ENCODE assay signal across 8 cellular contexts in genomic region chr4:931960-932712, GRCh38. TPM values are rescaled to one million over a fixed set of nuclear protein-coding genes. Genes with fewer than 3 reads are reported as not detected.
A peak's percentile ranks its signal among the peaks of the same experiment; 100 is the strongest.
DNase-seq lines count a peak whose midpoint lies in the region; ATAC-seq and TF ChIP-seq lines count a peak whose summit lies in the region.

Gene GAK (minus strand): TSS chr4:932316. CDS start chr4:932187, 129 bp downstream.
Gene TMEM175 (plus strand): TSS chr4:932460. CDS start chr4:947740, 15,280 bp downstream.

- peaks cover 0 to 2% of the 10 kb centered on the region in 2 donors for H3K36me3 ChIP-seq in mucosa of rectum (ENCODE audit: control insufficient read depth in 2 of 2, insufficient read depth in 2 of 2, low read length in 2 of 2)

- peak; percentile 95 for TF ChIP-seq POLR2A in erythroblast (IDR thresholded peaks at IDR 0.05; ENCODE audit: low read length)

- peaks cover 27 to 28% of the 10 kb centered on the region in 2 donors for H3K4me1 ChIP-seq in mucosa of rectum (ENCODE audit: control insufficient read depth in 2 of 2, insufficient read depth in 2 of 2, low read length in 2 of 2)

- peak; percentile 87 for ATAC-seq in GM21723 (IDR thresholded peaks at IDR 0.05; ENCODE audit: unreplicated experiment)

- H3K4me1 Mint-ChIP-seq in activated T-cell treated with anti-CD3 and anti-CD28 coated beads, Interleukin-2, amount 50 U/mL, for 24 hours (ENCODE audit: low read depth): peaks cover 51% of the 10 kb centered on the region

- H3K36me3 Mint-ChIP-seq in activated T-cell treated with anti-CD3 and anti-CD28 coated beads, Interleukin-2, amount 50 U/mL, for 24 hours (ENCODE audit: low read depth): peaks cover 33% of the 10 kb centered on the region

- peak within 1 kb of the TSS; percentile 98 for H3K27ac Mint-ChIP-seq in activated T-cell treated with anti-CD3 and anti-CD28 coated beads, Interleukin-2, amount 50 U/mL, for 24 hours

- H3K27me3 ChIP-seq in mucosa of rectum (ENCODE audit: control insufficient read depth in 2 of 2, insufficient read depth in 2 of 2, low read length in 2 of 2): no peaks in the 10 kb centered on the region

- peak within 1 kb of the TSS; percentile 95 to 100 for H3K9ac ChIP-seq in mucosa of rectum (ENCODE audit: low read depth in 1 of 2, low read length in 2 of 2)

- no peaks in the 10 kb centered on the region for H3K9me3 Mint-ChIP-seq in activated T-cell treated with anti-CD3 and anti-CD28 coated beads, Interleukin-2, amount 50 U/mL, for 24 hours

- H3K4me3 ChIP-seq in mucosa of rectum (ENCODE audit: low read length in 2 of 2): peak within 1 kb of the TSS; percentile 86 to 98

- peak within 1 kb of the TSS; percentile 94 for H3K4me3 Mint-ChIP-seq in activated T-cell treated with anti-CD3 and anti-CD28 coated beads, Interleukin-2, amount 50 U/mL, for 24 hours

- in situ Hi-C loops in KBM-7 (cut with MboI; ENCODE audit: low pct_unique_long_range_greater_than_20kb, low sequenced_read_pairs): no loop called here

- H3K27me3 Mint-ChIP-seq in activated T-cell treated with anti-CD3 and anti-CD28 coated beads, Interleukin-2, amount 50 U/mL, for 24 hours: no peaks in the 10 kb centered on the region

- DNase-seq in DMS53 (lab: John Stamatoyannopoulos, UW) (peak; percentile 100), KBM-7 (peak; percentile 95), erythroblast (lab: John Stamatoyannopoulos, UW) (peak; percentile 97 to 99)
- DNase-seq in activated T-cell treated with anti-CD3 and anti-CD28 coated beads, Interleukin-2, amount 50 U/mL, for 24 hours: peak; percentile 98
- peak; percentile 84 to 92 for DNase-seq in stimulated activated CD8-positive, alpha-beta memory T cell treated with anti-CD3 and anti-CD28 coated beads, Interleukin-4, amount 100 ng/mL, for 4 hours (ENCODE audit: low read depth in 2 of 2, low spot score in 1 of 2)

- H3K9me3 ChIP-seq in mucosa of rectum (ENCODE audit: control insufficient read depth in 2 of 2, low read length in 2 of 2): no peaks in the 10 kb centered on the region

- peak within 1 kb of the TSS; percentile 97 to 98 for H3K27ac ChIP-seq in mucosa of rectum (ENCODE audit: low read depth in 2 of 2, low read length in 2 of 2)

TF ChIP-seq in PFSK-1, 5 proteins besides CTCF, POLR2A, EP300 and RAD21:
- TF ChIP-seq SIN3A (IDR thresholded peaks at IDR 0.05; ENCODE audit: borderline replicate concordance, insufficient read depth, low read length) (peak; percentile 50; the same call in 1 of the 2 replicates), POLR2AphosphoS5 (IDR thresholded peaks at IDR 0.05; ENCODE audit: low read depth, low read length) (peak; percentile 86), FOXP2 (optimal IDR thresholded peaks at IDR 0.05; ENCODE audit: borderline replicate concordance, extremely low read depth, extremely low read length, insufficient read depth) (no peak), TAF1 (IDR thresholded peaks at IDR 0.05; ENCODE audit: borderline replicate concordance, insufficient read depth, low read length) (peak; percentile 85; the same call in 1 of the 2 replicates), REST (IDR thresholded peaks at IDR 0.05; ENCODE audit: insufficient read depth in 1 of 2, low read depth in 2 of 2, low read length in 2 of 2) (0 out of 4 replicates have a peak, but pooled peaks of 1 of the 2 experiments have one; percentile 13)

RNA-seq across cellular contexts. Expression of gene GAK, which starts in this region (rescaled TPM):
- 62.4 TPM for polyA plus RNA-seq in PFSK-1 (2012; ENCODE audit: insufficient read length, low read depth)

RNA-seq across cellular contexts. Expression of gene TMEM175, which starts in this region (rescaled TPM):
- polyA plus RNA-seq in PFSK-1 (2012; ENCODE audit: insufficient read length, low read depth): 19.1 TPM

Comparison
In these comparisons a context has a peak if more than half of its experiments do, and no peak if none do; other contexts are left out.
1. Peak in every context shown above with its lines: DNase-seq, ATAC-seq, H3K4me3 ChIP-seq and H3K27ac ChIP-seq.